ENCODE assay signal across 25 cellular contexts in the genomic region with DNA sequence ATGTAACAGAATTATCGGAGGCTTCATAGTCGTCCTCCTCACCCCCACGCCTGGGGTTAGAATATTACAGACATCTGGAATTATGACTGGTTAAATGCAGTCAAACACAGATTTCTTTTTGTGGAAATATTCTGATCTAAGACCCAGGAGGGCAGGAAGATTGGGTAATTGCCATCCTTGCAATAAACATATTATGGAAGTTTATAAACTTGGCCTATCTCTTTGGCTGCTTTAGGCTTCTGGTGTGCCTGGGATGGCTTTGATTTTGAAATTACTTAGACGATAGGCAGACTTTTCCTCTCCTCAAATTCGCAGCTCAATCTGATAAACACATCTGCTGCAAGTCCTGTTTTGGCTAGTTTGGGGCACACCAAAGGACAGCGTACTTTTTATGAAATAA.
"Had no signal": no experiment of that assay in that cellular context is flagged by ENCODE, and none has a peak within 500 bp of the region (broad histone marks: within the 10 kb centered on the region; RNA-seq: fewer than 3 reads in every experiment).

No MANE protein-coding gene starts in this region.

- H3K27me3 Mint-ChIP-seq: stimulated activated naive CD8-positive, alpha-beta T cell treated with anti-CD3 and anti-CD28 coated beads, Interleukin-15, amount 100 ng/mL, for 72 hours had no signal

- H3K4me3 ChIP-seq: body of pancreas, cardiac muscle cell, left lung, lung, pancreas, tibial nerve, uterus had no signal

- H3K27me3 ChIP-seq: body of pancreas, cardiac muscle cell, left lung, tibial nerve, uterus had no signal

- H3K4me1 ChIP-seq: body of pancreas, left lung, pancreas, uterus had no signal

- H3K9me3 ChIP-seq: body of pancreas, left lung, pancreas, tibial nerve, uterus had no signal

- H3K27ac ChIP-seq: body of pancreas, cardiac muscle cell, left lung, pancreas, uterus, VCaP had no signal

- FAIRE-seq: endometrium, frontal cortex, pancreas had no signal

- H3K27ac Mint-ChIP-seq: activated CD4-positive, alpha-beta memory T cell treated with anti-CD3 and anti-CD28 coated beads, Interleukin-2, amount 10 ng/mL, durations not matched to agents 7 days and 5 days; activated CD4-positive, alpha-beta T cell treated with anti-CD3 and anti-CD28 coated beads, Interleukin-2, amount 10 ng/mL, durations not matched to agents 24 days and 14 days; activated naive CD4-positive, alpha-beta T cell treated with anti-CD3 and anti-CD28 coated beads, Interleukin-2, amount 10 ng/mL, durations not matched to agents 7 days and 5 days; stimulated activated effector memory CD8-positive, alpha-beta T cell treated with anti-CD3 and anti-CD28 coated beads, Interleukin-12 subunit alpha, Interleukin-12 subunit beta, amount 100 ng/mL, for 72 hours; stimulated activated naive CD8-positive, alpha-beta T cell treated with anti-CD3 and anti-CD28 coated beads, Interleukin-15, amount 100 ng/mL, for 72 hours; T-helper 2 cell treated with Interferon-gamma antibody and Interleukin-4, amounts not matched to agents 5 μg/mL and 100 μg/mL, for 36 hours had no signal

- H3K4me3 Mint-ChIP-seq: activated CD4-positive, alpha-beta memory T cell treated with anti-CD3 and anti-CD28 coated beads, Interleukin-2, amount 10 ng/mL, durations not matched to agents 7 days and 5 days; activated naive CD4-positive, alpha-beta T cell treated with anti-CD3 and anti-CD28 coated beads, Interleukin-2, amount 10 ng/mL, durations not matched to agents 7 days and 5 days; stimulated activated effector memory CD8-positive, alpha-beta T cell treated with anti-CD3 and anti-CD28 coated beads, Interleukin-12 subunit alpha, Interleukin-12 subunit beta, amount 100 ng/mL, for 72 hours; stimulated activated naive CD8-positive, alpha-beta T cell treated with anti-CD3 and anti-CD28 coated beads, Interleukin-15, amount 100 ng/mL, for 72 hours; T-helper 2 cell treated with Interferon-gamma antibody and Interleukin-4, amounts not matched to agents 5 μg/mL and 100 μg/mL, for 36 hours had no signal

- ATAC-seq: activated CD4-positive, CD25-positive, alpha-beta regulatory T cell treated with anti-CD3 and anti-CD28 coated beads, Interleukin-2, amount 50 U/mL, for 24 hours; body of pancreas; right cardiac atrium; stimulated activated effector memory CD8-positive, alpha-beta T cell treated with anti-CD3 and anti-CD28 coated beads, Interleukin-12 subunit alpha, Interleukin-12 subunit beta, amount 100 ng/mL, for 72 hours had no signal

- H3K36me3 ChIP-seq: cardiac muscle cell, left lung, pancreas, tibial nerve, uterus had no signal

- DNase-seq: activated CD4-positive, alpha-beta memory T cell treated with anti-CD3 and anti-CD28 coated beads, Interleukin-2, amount 10 ng/mL, durations not matched to agents 7 days and 5 days; activated CD4-positive, alpha-beta T cell treated with anti-CD3 and anti-CD28 coated beads, Interleukin-2, amount 10 ng/mL, durations not matched to agents 24 days and 14 days; activated effector memory CD4-positive, alpha-beta T cell treated with anti-CD3 and anti-CD28 coated beads, Interleukin-2, amount 50 U/mL, for 16 hours; activated naive CD4-positive, alpha-beta T cell treated with anti-CD3 and anti-CD28 coated beads, Interleukin-2, amount 10 ng/mL, durations not matched to agents 7 days and 5 days; body of pancreas; cortex of kidney; glutamatergic neuron; hippocampal formation; kidney glomerular epithelial cell; left lung; naive thymus-derived CD8-positive, alpha-beta T cell; pancreas; right cardiac atrium; stimulated activated CD4-positive, alpha-beta T cell treated with anti-CD3 and anti-CD28 coated beads, Interleukin-1b, Interleukin-23, amount 100 ng/mL, for 48 hours; stimulated activated naive CD8-positive, alpha-beta T cell treated with anti-CD3 and anti-CD28 coated beads, Interleukin-15, amount 100 ng/mL, for 72 hours; uterus had no signal

- H3K36me3 Mint-ChIP-seq: activated naive CD4-positive, alpha-beta T cell treated with anti-CD3 and anti-CD28 coated beads, Interleukin-2, amount 10 ng/mL, durations not matched to agents 7 days and 5 days; naive thymus-derived CD8-positive, alpha-beta T cell; stimulated activated effector memory CD8-positive, alpha-beta T cell treated with anti-CD3 and anti-CD28 coated beads, Interleukin-12 subunit alpha, Interleukin-12 subunit beta, amount 100 ng/mL, for 72 hours had no signal

- H3K9me3 Mint-ChIP-seq: activated CD4-positive, alpha-beta memory T cell treated with anti-CD3 and anti-CD28 coated beads, Interleukin-2, amount 10 ng/mL, durations not matched to agents 7 days and 5 days; activated CD4-positive, alpha-beta T cell treated with anti-CD3 and anti-CD28 coated beads, Interleukin-2, amount 10 ng/mL, durations not matched to agents 24 days and 14 days; activated naive CD4-positive, alpha-beta T cell treated with anti-CD3 and anti-CD28 coated beads, Interleukin-2, amount 10 ng/mL, durations not matched to agents 7 days and 5 days; naive thymus-derived CD8-positive, alpha-beta T cell; stimulated activated effector memory CD8-positive, alpha-beta T cell treated with anti-CD3 and anti-CD28 coated beads, Interleukin-12 subunit alpha, Interleukin-12 subunit beta, amount 100 ng/mL, for 72 hours; stimulated activated naive CD8-positive, alpha-beta T cell treated with anti-CD3 and anti-CD28 coated beads, Interleukin-15, amount 100 ng/mL, for 72 hours; T-helper 2 cell treated with Interferon-gamma antibody and Interleukin-4, amounts not matched to agents 5 μg/mL and 100 μg/mL, for 36 hours had no signal
